In the genomic region with DNA sequence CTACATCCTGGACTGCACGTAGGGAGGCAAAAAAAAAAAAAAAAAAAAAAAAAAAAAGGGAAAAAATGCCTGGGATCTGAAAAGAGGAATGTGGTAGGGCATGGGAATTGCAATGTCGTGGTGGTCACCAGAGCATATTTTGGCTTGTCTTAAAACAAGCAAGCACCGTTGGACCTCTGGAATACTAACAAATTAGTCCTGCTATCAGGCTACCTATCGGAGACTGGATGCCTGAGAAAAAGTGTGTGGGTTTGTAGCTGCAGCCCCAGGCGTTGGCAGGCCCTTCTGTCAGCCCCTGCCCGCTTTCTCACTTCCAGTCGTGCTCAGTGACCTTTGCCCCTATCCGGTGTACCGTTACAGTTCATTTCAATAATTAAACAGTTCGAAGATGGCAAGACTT, we compare ENCODE assay signal across 19 cellular contexts.
DNase-seq lines count a peak whose midpoint lies in the region; ATAC-seq, FAIRE-seq and TF ChIP-seq lines count a peak whose summit lies in the region.
"Had no signal": no experiment of that assay in that cellular context is flagged by ENCODE, and none has a peak within 500 bp of the region (broad histone marks: within the 10 kb centered on the region; RNA-seq: fewer than 3 reads in every experiment).

No MANE protein-coding gene starts in this region.

- H2AFZ ChIP-seq in K562 (ENCODE audit: low read depth, low read length): 0 out of 2 replicates have a peak overlapping the region, but pooled peaks have one; percentile 4
- no peak overlapping the region for H2AFZ ChIP-seq in hepatocyte

- in situ Hi-C loops in K562 (cut with MboI): no loop called here

- POLR2A ChIA-PET in K562 (lab: Yijun Ruan, JAX): interaction anchor here (1.2 to 1.3 kb wide), 2 partner anchors 11 to 12 kb away, joined by 3 read pairs; no protein-coding TSS in a partner anchor

- no peak overlapping the region for H3K9ac ChIP-seq in K562 (ENCODE audit: insufficient read depth in 1 of 2, low read depth in 2 of 2, low read length in 2 of 2)

- TF ChIP-seq POLR2A in K562 (conservative IDR thresholded peaks at IDR 0.05): no peak

- intact Hi-C loops in K562 (cut with micrococcal nuclease): no loop called here

- WGBS in K562 (ENCODE audit: insufficient coverage, low coverage, missing lambda C conversion rate): 60% methylated on average over 9 of the region's 10 CpGs
- 67% methylated on average over 10 of the region's 10 CpGs for WGBS in hepatocyte (ENCODE audit: low lambda C conversion rate, missing lambda C conversion rate)

- peaks cover 6% of the 10 kb centered on the region for H3K27me3 Mint-ChIP-seq in type B pancreatic cell
- H3K27me3 Mint-ChIP-seq: B cell had no signal

- H3K36me3 Mint-ChIP-seq in type B pancreatic cell: no peaks in the 10 kb centered on the region
- H3K36me3 Mint-ChIP-seq: IgD-negative memory B cell had no signal

- no peak for TF ChIP-seq EP300 in K562 (IDR thresholded peaks at IDR 0.05; ENCODE audit: low read length)

- no peaks in the 10 kb centered on the region for H4K20me1 ChIP-seq in K562 (replicated peaks; ENCODE audit: control insufficient read depth, insufficient read depth, low read length)
- H4K20me1 ChIP-seq in hepatocyte (ENCODE audit: insufficient read depth, poor library complexity, severe bottlenecking): no peaks in the 10 kb centered on the region

- H3K4me2 ChIP-seq in K562 (ENCODE audit: insufficient read depth, low read length) (no peak overlapping the region), hepatocyte (no peak overlapping the region)

- no peak for FAIRE-seq in K562 (lab: Jason Lieb, UNC)

- H3K4me1 ChIP-seq in K562 (replicated peaks in 1 of 2; ENCODE audit: control insufficient read depth in 2 of 2, insufficient read depth in 2 of 2, low read length in 2 of 2) (no peaks in the 10 kb centered on the region), hepatocyte (ENCODE audit: insufficient read depth) (no peaks in the 10 kb centered on the region)
- H3K4me1 ChIP-seq: Caco-2, left ventricle myocardium inferior, upper lobe of right lung had no signal

- no peaks in the 10 kb centered on the region for H3K36me3 ChIP-seq in K562 (ENCODE audit: control insufficient read depth, insufficient read depth, low read length)
- H3K36me3 ChIP-seq in hepatocyte (replicated peaks; ENCODE audit: insufficient read depth, low read depth): no peaks in the 10 kb centered on the region
- H3K36me3 ChIP-seq: left ventricle myocardium inferior, upper lobe of right lung had no signal

- H3K4me3 ChIP-seq in K562: no peak overlapping the region
- H3K4me3 ChIP-seq in hepatocyte: no peak overlapping the region
- H3K4me3 ChIP-seq: left ventricle myocardium inferior, upper lobe of right lung had no signal

- H3K27me3 ChIP-seq in K562 (ENCODE audit: control insufficient read depth in 2 of 2, insufficient read depth in 2 of 2, low read length in 2 of 2) (no peaks in the 10 kb centered on the region), hepatocyte (no peaks in the 10 kb centered on the region)
- H3K27me3 ChIP-seq: upper lobe of right lung had no signal

- CTCF ChIA-PET in K562 (lab: Yijun Ruan, JAX; ENCODE audit: low intra/inter-chr PET ratio): no interaction called here

- no peak for ATAC-seq in K562
- peak; percentile 65 for ATAC-seq in left lobe of liver
- ATAC-seq: upper lobe of right lung had no signal

- no peak for TF ChIP-seq RAD21 in K562 (CRISPR knock-in tag; conservative IDR thresholded peaks at IDR 0.05 in 1 of 2, IDR thresholded peaks at IDR 0.05 in 1 of 2)

- H3K27ac Mint-ChIP-seq in type B pancreatic cell: peak overlapping the region; percentile 23
- H3K27ac Mint-ChIP-seq: activated CD4-positive, alpha-beta T cell treated with anti-CD3 and anti-CD28 coated beads, Interleukin-2, amount 10 ng/mL, durations not matched to agents 7 days and 5 days; B cell; IgD-negative memory B cell; T-helper 1 cell treated with Interleukin-12 subunit alpha and Interleukin-12 subunit beta and Interleukin-4 antibody, amounts not matched to agents 30 μg/mL and 1 μg/mL, for 36 hours had no signal

- H3K79me2 ChIP-seq in K562 (ENCODE audit: control insufficient read depth, insufficient read depth, low read length) (no peaks in the 10 kb centered on the region), hepatocyte (no peaks in the 10 kb centered on the region)

- peak; percentile 8 for DNase-seq in HuH-7.5 (ENCODE audit: low spot score)
- DNase-seq in K562 (ENCODE audit: extremely low read depth in 1 of 4, low spot score in 3 of 4): no peak
- DNase-seq in left lobe of liver (ENCODE audit: low spot score): no peak
- no peak for DNase-seq in type B pancreatic cell (ENCODE audit: extremely low spot score, unreplicated experiment)
- no peak for DNase-seq in NCI-H774 (lab: John Stamatoyannopoulos, UW)
- no peak for DNase-seq in hepatocyte (ENCODE audit: low spot score)
- DNase-seq in activated CD4-positive, alpha-beta T cell treated with anti-CD3 and anti-CD28 coated beads, Interleukin-2, amount 50 U/mL, for 48 hours: no peak
- DNase-seq: activated CD4-positive, alpha-beta T cell treated with anti-CD3 and anti-CD28 coated beads, Interleukin-2, amount 10 ng/mL, durations not matched to agents 7 days and 5 days; amniotic stem cell; Caco-2; left ventricle myocardium inferior; NCI-H2171 treated with DMSO at 0.1 percent for 48 hours; SIG-M5; stimulated activated CD8-positive, alpha-beta memory T cell treated with anti-CD3 and anti-CD28 coated beads, Interleukin-4, amount 100 ng/mL, for 48 hours; upper lobe of right lung had no signal

- no peaks in the 10 kb centered on the region; the same call in 1 of the 2 replicates for H3K9me3 ChIP-seq in K562 (replicated peaks; ENCODE audit: control insufficient read depth, insufficient read depth, low read depth, low read length)
- no peaks in the 10 kb centered on the region for H3K9me3 ChIP-seq in hepatocyte (ENCODE audit: low read depth)
- H3K9me3 ChIP-seq: Caco-2, left ventricle myocardium inferior, upper lobe of right lung had no signal

- H3K9me1 ChIP-seq in K562 (ENCODE audit: control insufficient read depth, insufficient read depth, low read length): no peaks in the 10 kb centered on the region

- no TSS peak for BruUV-seq in K562 (replicated peaks; lab: Mats Ljungman, UMichigan)

- no peaks in the 10 kb centered on the region for H3K9me3 Mint-ChIP-seq in type B pancreatic cell
- H3K9me3 Mint-ChIP-seq: activated CD4-positive, alpha-beta T cell treated with anti-CD3 and anti-CD28 coated beads, Interleukin-2, amount 10 ng/mL, durations not matched to agents 7 days and 5 days; T-helper 1 cell treated with Interleukin-12 subunit alpha and Interleukin-12 subunit beta and Interleukin-4 antibody, amounts not matched to agents 30 μg/mL and 1 μg/mL, for 36 hours had no signal

- H3K4me3 Mint-ChIP-seq in type B pancreatic cell: peak overlapping the region; percentile 29
- H3K4me3 Mint-ChIP-seq: activated CD4-positive, alpha-beta T cell treated with anti-CD3 and anti-CD28 coated beads, Interleukin-2, amount 10 ng/mL, durations not matched to agents 7 days and 5 days; B cell; IgD-negative memory B cell; T-helper 1 cell treated with Interleukin-12 subunit alpha and Interleukin-12 subunit beta and Interleukin-4 antibody, amounts not matched to agents 30 μg/mL and 1 μg/mL, for 36 hours had no signal

- TF ChIP-seq CTCF in K562 (IDR thresholded peaks at IDR 0.05 in 2 of 3, conservative IDR thresholded peaks at IDR 0.05 in 1 of 3; ENCODE audit: insufficient read depth in 2 of 3, low read depth in 1 of 3, low read length in 3 of 3) (no peak), type B pancreatic cell (conservative IDR thresholded peaks at IDR 0.05) (no peak), hepatocyte (IDR thresholded peaks at IDR 0.05; ENCODE audit: poor library complexity) (no peak)

- H3K9me2 ChIP-seq in hepatocyte (replicated peaks; ENCODE audit: insufficient read depth): no peaks in the 10 kb centered on the region

- H3K4me1 Mint-ChIP-seq in type B pancreatic cell (ENCODE audit: unreplicated experiment): peaks cover 20% of the 10 kb centered on the region
- H3K4me1 Mint-ChIP-seq: activated CD4-positive, alpha-beta T cell treated with anti-CD3 and anti-CD28 coated beads, Interleukin-2, amount 10 ng/mL, durations not matched to agents 7 days and 5 days; IgD-negative memory B cell had no signal

- H3K27ac ChIP-seq in K562 (ENCODE audit: extremely low read depth, low read depth, low read length) (no peak overlapping the region), hepatocyte (no peak overlapping the region)
- H3K27ac ChIP-seq: HL-60, left ventricle myocardium inferior, upper lobe of right lung had no signal

TF ChIP-seq in K562, 482 proteins besides CTCF, POLR2A, EP300 and RAD21:
- TF ChIP-seq ZNF778 (CRISPR knock-in tag; IDR thresholded peaks at IDR 0.05) (no peak), SIX5 (IDR thresholded peaks at IDR 0.05; ENCODE audit: borderline replicate concordance in 1 of 2, insufficient read depth in 1 of 2, low read depth in 1 of 2, low read length in 2 of 2) (no peak), ZNF311 (CRISPR knock-in tag; IDR thresholded peaks at IDR 0.05) (no peak), DDX20 (tag; IDR thresholded peaks at IDR 0.05; ENCODE audit: low read depth) (no peak), GATAD2B (IDR thresholded peaks at IDR 0.05; ENCODE audit: borderline replicate concordance) (no peak), FOSL1 (tag; conservative IDR thresholded peaks at IDR 0.05) (no peak)
